In the genomic region with DNA sequence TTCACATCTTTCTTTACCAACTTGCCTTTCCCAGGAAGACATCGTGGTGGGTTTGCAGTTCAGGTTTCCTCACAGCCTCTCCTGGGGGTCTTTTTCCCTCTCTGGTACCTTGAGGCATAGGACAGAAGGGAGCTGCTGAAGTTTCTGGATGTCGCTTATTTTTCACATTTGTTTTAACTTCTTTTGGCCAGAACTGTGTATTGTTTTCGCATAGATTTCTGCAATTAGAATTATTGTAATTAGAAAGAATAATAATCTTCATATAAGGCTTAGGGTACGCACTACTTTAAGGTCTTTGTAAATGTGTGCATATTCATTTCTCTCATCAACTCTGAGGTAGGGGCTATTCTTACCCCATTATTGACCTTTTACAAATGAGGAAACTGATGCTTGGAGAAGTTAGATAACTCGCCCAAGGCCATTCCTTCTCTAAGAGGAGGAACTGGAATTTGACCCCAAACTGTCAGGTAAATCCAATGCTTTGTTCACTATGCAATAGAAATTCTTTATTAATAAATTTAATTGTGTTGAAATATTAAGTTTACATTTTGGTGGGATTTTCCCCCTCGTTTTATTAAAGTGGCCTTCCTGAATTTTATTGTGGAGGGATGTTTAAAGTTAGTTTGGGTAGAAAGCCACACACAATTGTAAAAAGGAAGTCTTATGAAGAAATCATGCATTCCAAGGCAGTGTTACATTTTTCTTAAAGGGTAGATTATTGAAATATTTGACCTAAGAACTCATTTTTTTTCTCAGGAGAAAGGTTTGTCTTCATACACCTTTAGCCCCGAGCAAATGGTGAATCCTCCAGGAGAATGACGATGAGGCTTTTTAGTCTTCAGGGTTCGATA, we compare ENCODE assay signal across 8 cellular contexts. TPM values are rescaled to one million over a fixed set of nuclear protein-coding genes. Genes with fewer than 3 reads are reported as not detected.
DNase-seq lines count a peak whose midpoint lies in the region; ATAC-seq and TF ChIP-seq lines count a peak whose summit lies in the region.

No MANE protein-coding gene starts in this region.

- peak overlapping the region; percentile 96 for H3K9ac ChIP-seq in SK-N-SH

- peaks cover 14 to 53% of the 10 kb centered on the region in 2 experiments for H3K4me1 ChIP-seq in SK-N-SH (ENCODE audit: control insufficient read depth in 1 of 2, insufficient read depth in 2 of 2, low read depth in 1 of 2, low read length in 1 of 2)

- peaks cover 9% of the 10 kb centered on the region for H3K36me3 Mint-ChIP-seq in activated CD8-positive, alpha-beta T cell treated with anti-CD3 and anti-CD28 coated beads for 36 hours (ENCODE audit: low read depth)

- H4K20me1 ChIP-seq in SK-N-SH (ENCODE audit: insufficient read depth) = no peaks in the 10 kb centered on the region

- H2AFZ ChIP-seq in SK-N-SH (ENCODE audit: low read depth) = no peak overlapping the region

- no peaks in the 10 kb centered on the region for H3K27me3 ChIP-seq in SK-N-SH (ENCODE audit: insufficient read depth)

- ATAC-seq in SK-N-SH treated with all-trans-retinoic acid at 6 μM for 48 hours (no peak), GM19324 (IDR thresholded peaks at IDR 0.05; ENCODE audit: low FRiP score, unreplicated experiment) (no peak)
- no peak for ATAC-seq in activated CD8-positive, alpha-beta T cell treated with anti-CD3 and anti-CD28 coated beads for 36 hours

- WGBS in SK-N-SH (ENCODE audit: low lambda C conversion rate) = 81% methylated on average over 9 of the region's 9 CpGs

- H3K4me1 Mint-ChIP-seq in activated CD8-positive, alpha-beta T cell treated with anti-CD3 and anti-CD28 coated beads for 36 hours (ENCODE audit: low read depth) = peaks cover 51% of the 10 kb centered on the region

- peak overlapping the region; percentile 89 for H3K4me3 Mint-ChIP-seq in activated CD8-positive, alpha-beta T cell treated with anti-CD3 and anti-CD28 coated beads for 36 hours

- H3K4me3 ChIP-seq in SK-N-SH (ENCODE audit: low read depth in 2 of 2, low read length in 1 of 2) (peak overlapping the region; percentile 72 to 83), iPS-18c (ENCODE audit: insufficient read depth, low read depth, low read length) (peak overlapping the region; percentile 92; the same call in 1 of the 2 replicates)

- H3K79me2 ChIP-seq in SK-N-SH (ENCODE audit: insufficient read depth) = peaks cover 36% of the 10 kb centered on the region

- no peak for TF ChIP-seq CTCF in SK-N-SH (IDR thresholded peaks at IDR 0.05)
- no peak for TF ChIP-seq CTCF in activated CD8-positive, alpha-beta T cell treated with anti-CD3 and anti-CD28 coated beads for 36 hours (IDR thresholded peaks at IDR 0.05)

- peak overlapping the region; percentile 76 for H3K4me2 ChIP-seq in SK-N-SH

- H3F3A ChIP-seq in SK-N-SH (replicated peaks; ENCODE audit: insufficient read depth) = peaks cover 54% of the 10 kb centered on the region

- peaks cover 3% of the 10 kb centered on the region for H3K9me3 Mint-ChIP-seq in activated CD8-positive, alpha-beta T cell treated with anti-CD3 and anti-CD28 coated beads for 36 hours

- no peak for TF ChIP-seq RAD21 in SK-N-SH (IDR thresholded peaks at IDR 0.05; ENCODE audit: low read length)

- H3K27me3 Mint-ChIP-seq in activated CD8-positive, alpha-beta T cell treated with anti-CD3 and anti-CD28 coated beads for 36 hours = no peaks in the 10 kb centered on the region

- H3K9me3 ChIP-seq in SK-N-SH (no peaks in the 10 kb centered on the region), iPS-18c (ENCODE audit: control insufficient read depth, insufficient read depth, low read length) (no peaks in the 10 kb centered on the region)

- CTCF ChIA-PET in SK-N-SH (lab: Yijun Ruan, JAX) = no interaction called here
- CTCF ChIA-PET in activated CD8-positive, alpha-beta T cell treated with anti-CD3 and anti-CD28 coated beads for 36 hours (lab: Charles Lee) = interaction anchor here (0.5 to 0.9 kb wide), 2 partner anchors 162 to 276 kb away, joined by 3 read pairs; no protein-coding TSS in a partner anchor

- H3K36me3 ChIP-seq in SK-N-SH (replicated peaks in 1 of 2; ENCODE audit: control insufficient read depth in 1 of 2, insufficient read depth in 2 of 2, low read length in 1 of 2) = no peaks in the 10 kb centered on the region

- peak overlapping the region; percentile 97 for H3K27ac ChIP-seq in SK-N-SH (ENCODE audit: low read depth in 2 of 2, low read length in 1 of 2)

- intact Hi-C loops in activated CD8-positive, alpha-beta T cell treated with anti-CD3 and anti-CD28 coated beads for 36 hours (cut with micrococcal nuclease) = no loop called here

- no peak for DNase-seq in SK-N-SH
- DNase-seq in activated CD8-positive, alpha-beta T cell treated with anti-CD3 and anti-CD28 coated beads for 36 hours = no peak
- peak; percentile 28 for DNase-seq in superior temporal gyrus (ENCODE audit: extremely low spot score)
- DNase-seq in NCI-H128 (lab: John Stamatoyannopoulos, UW; ENCODE audit: unreplicated experiment) = no peak
- no peak for DNase-seq in NCI-H1694 treated with DMSO at 0.1 percent for 48 hours (lab: John Stamatoyannopoulos, UW)

- POLR2A ChIA-PET in SK-N-SH (lab: Yijun Ruan, JAX) = interaction anchor here (0.7 to 1.2 kb wide), 5 partner anchors 12 to 139 kb away, joined by 3 to 5 read pairs (median 3); a partner anchor contains a TSS
- POLR2A ChIA-PET in activated CD8-positive, alpha-beta T cell treated with anti-CD3 and anti-CD28 coated beads for 36 hours (lab: Charles Lee) = interaction anchor here (0.7 to 7.7 kb wide), 12 partner anchors 8 to 266 kb away, joined by 3 to 83 read pairs (median 4); no protein-coding TSS in a partner anchor

- no peaks in the 10 kb centered on the region for H3K9me2 ChIP-seq in SK-N-SH

- no peak for TF ChIP-seq EP300 in SK-N-SH (IDR thresholded peaks at IDR 0.05; ENCODE audit: borderline replicate concordance in 1 of 2, low read depth in 1 of 2, low read length in 1 of 2)

- peak overlapping the region; percentile 94 for H3K27ac Mint-ChIP-seq in activated CD8-positive, alpha-beta T cell treated with anti-CD3 and anti-CD28 coated beads for 36 hours

TF ChIP-seq in SK-N-SH, 30 proteins besides CTCF, POLR2A, EP300 and RAD21:
- TF ChIP-seq TAF1 (IDR thresholded peaks at IDR 0.05; ENCODE audit: borderline replicate concordance, low read depth, low read length) (no peak), YY1 (IDR thresholded peaks at IDR 0.05; ENCODE audit: low read depth) (no peak), ELF1 (IDR thresholded peaks at IDR 0.05) (no peak), TCF12 (IDR thresholded peaks at IDR 0.05) (0 out of 2 replicates have a peak, but pooled peaks have one; percentile 4), JUND (IDR thresholded peaks at IDR 0.05) (no peak), SMC3 (IDR thresholded peaks at IDR 0.05; ENCODE audit: low read depth, low read length) (no peak)
- TF ChIP-seq, protein P1, sequence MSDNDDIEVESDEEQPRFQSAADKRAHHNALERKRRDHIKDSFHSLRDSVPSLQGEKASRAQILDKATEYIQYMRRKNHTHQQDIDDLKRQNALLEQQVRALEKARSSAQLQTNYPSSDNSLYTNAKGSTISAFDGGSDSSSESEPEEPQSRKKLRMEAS (IDR thresholded peaks at IDR 0.05; ENCODE audit: low read depth) = no peak
- TF ChIP-seq, protein P2, sequence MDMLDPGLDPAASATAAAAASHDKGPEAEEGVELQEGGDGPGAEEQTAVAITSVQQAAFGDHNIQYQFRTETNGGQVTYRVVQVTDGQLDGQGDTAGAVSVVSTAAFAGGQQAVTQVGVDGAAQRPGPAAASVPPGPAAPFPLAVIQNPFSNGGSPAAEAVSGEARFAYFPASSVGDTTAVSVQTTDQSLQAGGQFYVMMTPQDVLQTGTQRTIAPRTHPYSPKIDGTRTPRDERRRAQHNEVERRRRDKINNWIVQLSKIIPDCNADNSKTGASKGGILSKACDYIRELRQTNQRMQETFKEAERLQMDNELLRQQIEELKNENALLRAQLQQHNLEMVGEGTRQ (IDR thresholded peaks at IDR 0.05; ENCODE audit: borderline replicate concordance, low read depth, low read length) = no peak
TF ChIP-seq in SK-N-SH: peak in this region for 1.

TF ChIP-seq in SK-N-SH treated with all-trans-retinoic acid at 6 μM for 48 hours, 23 proteins besides CTCF, POLR2A, EP300 and RAD21:
- TF ChIP-seq ZC3H10 (CRISPR knock-in tag; IDR thresholded peaks at IDR 0.05) (no peak), ZFP30 (CRISPR knock-in tag; IDR thresholded peaks at IDR 0.05) (no peak), SNAI2 (CRISPR knock-in tag; IDR thresholded peaks at IDR 0.05) (no peak), RARB (CRISPR knock-in tag; IDR thresholded peaks at IDR 0.05) (no peak), ZNF8 (CRISPR knock-in tag; IDR thresholded peaks at IDR 0.05) (no peak), GLIS3 (CRISPR knock-in tag; IDR thresholded peaks at IDR 0.05) (no peak), ZFP3 (CRISPR knock-in tag; IDR thresholded peaks at IDR 0.05) (no peak)
- TF ChIP-seq, protein P3, sequence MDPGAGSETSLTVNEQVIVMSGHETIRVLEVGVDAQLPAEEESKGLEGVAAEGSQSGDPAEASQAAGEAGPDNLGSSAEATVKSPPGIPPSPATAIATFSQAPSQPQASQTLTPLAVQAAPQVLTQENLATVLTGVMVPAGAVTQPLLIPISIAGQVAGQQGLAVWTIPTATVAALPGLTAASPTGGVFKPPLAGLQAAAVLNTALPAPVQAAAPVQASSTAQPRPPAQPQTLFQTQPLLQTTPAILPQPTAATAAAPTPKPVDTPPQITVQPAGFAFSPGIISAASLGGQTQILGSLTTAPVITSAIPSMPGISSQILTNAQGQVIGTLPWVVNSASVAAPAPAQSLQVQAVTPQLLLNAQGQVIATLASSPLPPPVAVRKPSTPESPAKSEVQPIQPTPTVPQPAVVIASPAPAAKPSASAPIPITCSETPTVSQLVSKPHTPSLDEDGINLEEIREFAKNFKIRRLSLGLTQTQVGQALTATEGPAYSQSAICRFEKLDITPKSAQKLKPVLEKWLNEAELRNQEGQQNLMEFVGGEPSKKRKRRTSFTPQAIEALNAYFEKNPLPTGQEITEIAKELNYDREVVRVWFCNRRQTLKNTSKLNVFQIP (CRISPR knock-in tag; IDR thresholded peaks at IDR 0.05; ENCODE audit: borderline replicate concordance, low read depth) = no peak

RNA-seq across cellular contexts. Expression of a gene that starts 12.1 kb away (rescaled TPM):
- 135 and 191 TPM in 2 replicates for polyA plus RNA-seq in SK-N-SH (2012; rRNA removed)
- polyA plus RNA-seq in SK-N-SH (2012; cell fraction: cytosol; rRNA removed) = 133 and 142 TPM in 2 replicates
- 395 and 464 TPM in 2 replicates for polyA plus RNA-seq in SK-N-SH (2012; cell fraction: nucleus; rRNA removed)
- 100 to 1,000 TPM; 216 to 219 TPM for total RNA-seq in activated CD8-positive, alpha-beta T cell treated with anti-CD3 and anti-CD28 coated beads for 36 hours
